Comparison of ENCODE assay signal across 8 cellular contexts in the genomic region with DNA sequence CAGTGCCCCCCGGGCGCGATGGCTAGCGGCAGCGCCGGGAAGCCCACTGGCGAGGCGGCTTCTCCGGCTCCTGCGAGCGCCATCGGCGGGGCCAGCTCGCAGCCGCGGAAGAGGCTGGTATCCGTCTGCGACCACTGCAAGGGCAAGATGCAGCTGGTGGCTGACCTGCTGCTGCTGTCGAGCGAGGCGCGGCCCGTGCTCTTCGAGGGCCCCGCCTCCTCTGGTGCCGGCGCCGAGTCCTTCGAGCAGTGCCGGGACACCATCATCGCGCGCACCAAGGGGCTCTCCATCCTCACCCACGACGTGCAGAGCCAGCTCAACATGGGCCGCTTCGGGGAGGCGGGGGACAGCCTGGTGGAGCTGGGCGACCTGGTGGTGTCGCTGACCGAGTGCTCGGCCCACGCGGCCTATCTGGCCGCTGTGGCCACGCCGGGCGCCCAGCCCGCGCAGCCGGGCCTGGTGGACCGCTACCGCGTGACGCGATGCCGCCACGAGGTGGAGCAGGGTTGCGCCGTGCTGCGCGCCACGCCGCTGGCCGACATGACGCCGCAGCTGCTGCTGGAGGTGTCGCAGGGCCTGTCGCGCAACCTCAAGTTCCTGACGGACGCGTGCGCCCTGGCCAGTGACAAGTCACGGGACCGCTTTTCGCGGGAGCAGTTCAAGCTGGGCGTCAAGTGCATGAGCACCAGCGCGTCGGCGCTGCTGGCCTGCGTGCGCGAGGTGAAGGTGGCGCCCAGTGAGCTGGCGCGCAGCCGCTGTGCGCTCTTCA. TPM values are rescaled to one million over a fixed set of nuclear protein-coding genes. Genes with fewer than 3 reads are reported as not detected.
A peak's percentile ranks its signal among the peaks of the same experiment; 100 is the strongest.
DNase-seq lines count a peak whose midpoint lies in the region; ATAC-seq and TF ChIP-seq lines count a peak whose summit lies in the region.

No MANE protein-coding gene starts in this region.

- peaks cover 52% of the 10 kb centered on the region for H3K4me1 Mint-ChIP-seq in T-helper 1 cell treated with Interleukin-12 subunit alpha and Interleukin-12 subunit beta and Interleukin-4 antibody, amounts not matched to agents 30 μg/mL and 1 μg/mL, for 36 hours (ENCODE audit: low read depth)
- peaks cover 12% of the 10 kb centered on the region for H3K4me1 Mint-ChIP-seq in glutamatergic neuron (ENCODE audit: low read depth, unreplicated experiment)

- H3K9ac ChIP-seq in rectal smooth muscle tissue (ENCODE audit: low read length) = no peak overlapping the region

- ATAC-seq in GM18517 (IDR thresholded peaks at IDR 0.05; ENCODE audit: unreplicated experiment) = no peak
- ATAC-seq in HG03565 (IDR thresholded peaks at IDR 0.05; ENCODE audit: unreplicated experiment) = no peak
- ATAC-seq in GM19328 (IDR thresholded peaks at IDR 0.05; ENCODE audit: unreplicated experiment) = no peak

- H3K4me1 ChIP-seq in rectal smooth muscle tissue (ENCODE audit: control insufficient read depth, insufficient read depth, low read length) = peaks cover 18% of the 10 kb centered on the region

- no peaks in the 10 kb centered on the region for H3K27me3 Mint-ChIP-seq in T-helper 1 cell treated with Interleukin-12 subunit alpha and Interleukin-12 subunit beta and Interleukin-4 antibody, amounts not matched to agents 30 μg/mL and 1 μg/mL, for 36 hours (ENCODE audit: low read depth)
- peaks cover 5% of the 10 kb centered on the region for H3K27me3 Mint-ChIP-seq in glutamatergic neuron (ENCODE audit: unreplicated experiment)

- H3K4me3 ChIP-seq in GM12864 (ENCODE audit: low read depth, low read length) = peak overlapping the region; percentile 97
- peak overlapping the region; percentile 61 for H3K4me3 ChIP-seq in rectal smooth muscle tissue (ENCODE audit: low read length)

- no peak for DNase-seq in GM12864 (ENCODE audit: low read depth)
- peak; percentile 53 for DNase-seq in glutamatergic neuron
- DNase-seq in activated CD8-positive, alpha-beta memory T cell treated with anti-CD3 and anti-CD28 coated beads, Interleukin-2, amount 50 U/mL, for 48 hours = no peak

- H3K4me3 Mint-ChIP-seq in T-helper 1 cell treated with Interleukin-12 subunit alpha and Interleukin-12 subunit beta and Interleukin-4 antibody, amounts not matched to agents 30 μg/mL and 1 μg/mL, for 36 hours = peak overlapping the region; percentile 50
- H3K4me3 Mint-ChIP-seq in glutamatergic neuron (ENCODE audit: unreplicated experiment) = peak overlapping the region; percentile 65

- TF ChIP-seq CTCF in GM12864 (IDR thresholded peaks at IDR 0.05; ENCODE audit: low read depth, low read length, missing control alignments) = no peak
- no peak for TF ChIP-seq CTCF in glutamatergic neuron (IDR thresholded peaks at IDR 0.05; ENCODE audit: partially characterized antibody, unreplicated experiment)

- no peaks in the 10 kb centered on the region for H3K9me3 Mint-ChIP-seq in T-helper 1 cell treated with Interleukin-12 subunit alpha and Interleukin-12 subunit beta and Interleukin-4 antibody, amounts not matched to agents 30 μg/mL and 1 μg/mL, for 36 hours
- peaks cover 8% of the 10 kb centered on the region for H3K9me3 Mint-ChIP-seq in glutamatergic neuron (ENCODE audit: unreplicated experiment)

- no peaks in the 10 kb centered on the region for H3K36me3 ChIP-seq in rectal smooth muscle tissue (ENCODE audit: control insufficient read depth, insufficient read depth, low read length)

- H3K27ac Mint-ChIP-seq in T-helper 1 cell treated with Interleukin-12 subunit alpha and Interleukin-12 subunit beta and Interleukin-4 antibody, amounts not matched to agents 30 μg/mL and 1 μg/mL, for 36 hours = no peak overlapping the region
- no peak overlapping the region for H3K27ac Mint-ChIP-seq in glutamatergic neuron (ENCODE audit: unreplicated experiment)

- H3K36me3 Mint-ChIP-seq in T-helper 1 cell treated with Interleukin-12 subunit alpha and Interleukin-12 subunit beta and Interleukin-4 antibody, amounts not matched to agents 30 μg/mL and 1 μg/mL, for 36 hours (ENCODE audit: low read depth) = peaks cover 22% of the 10 kb centered on the region
- H3K36me3 Mint-ChIP-seq in glutamatergic neuron (ENCODE audit: unreplicated experiment) = no peaks in the 10 kb centered on the region

- peak overlapping the region; percentile 92 for H3K27ac ChIP-seq in rectal smooth muscle tissue (ENCODE audit: low read depth, low read length)

- H3K27me3 ChIP-seq in rectal smooth muscle tissue (ENCODE audit: control insufficient read depth, insufficient read depth, low read length) = no peaks in the 10 kb centered on the region

RNA-seq across cellular contexts. Expression of a gene that starts 1.7 kb away (rescaled TPM):
- 35.5 TPM for total RNA-seq in glutamatergic neuron (ENCODE audit: unreplicated experiment)

RNA-seq across cellular contexts. Expression of a gene that starts 12.8 kb away (rescaled TPM):
- 21.9 TPM for total RNA-seq in glutamatergic neuron (ENCODE audit: unreplicated experiment)
